In genomic region chr17:82334204-82334621, GRCh38 we compare ENCODE assay signal across 8 cellular contexts. TPM values are rescaled to one million over a fixed set of nuclear protein-coding genes. Genes with fewer than 3 reads are reported as not detected.
DNase-seq lines count a peak whose midpoint lies in the region; ATAC-seq and TF ChIP-seq lines count a peak whose summit lies in the region.

No MANE protein-coding gene starts in this region.

- no peak for ATAC-seq in central memory CD8-positive, alpha-beta T cell (replicated peaks; ENCODE audit: extremely low read depth, poor library complexity, severe bottlenecking)
- peak in 1 of 2 donors; percentile 2 for ATAC-seq in naive thymus-derived CD8-positive, alpha-beta T cell
- ATAC-seq in HG03025 (IDR thresholded peaks at IDR 0.05; ENCODE audit: low FRiP score, unreplicated experiment), result no peak

- peaks cover 47% of the 10 kb centered on the region for H3K4me1 ChIP-seq in A673 (ENCODE audit: insufficient read depth, low read length, poor library complexity, severe bottlenecking)

- peak overlapping the region; percentile 20 for H3K4me3 ChIP-seq in A673 (ENCODE audit: low read depth, low read length, poor library complexity, severe bottlenecking)

- BruUV-seq in A673 (replicated peaks; lab: Mats Ljungman, UMichigan), result no TSS peak

- H3K9me3 Mint-ChIP-seq in IgD-negative memory B cell, result no peaks in the 10 kb centered on the region
- H3K9me3 Mint-ChIP-seq in central memory CD8-positive, alpha-beta T cell, result no peaks in the 10 kb centered on the region
- no peaks in the 10 kb centered on the region for H3K9me3 Mint-ChIP-seq in naive thymus-derived CD8-positive, alpha-beta T cell

- H3K4me3 Mint-ChIP-seq in IgD-negative memory B cell, result peak overlapping the region; percentile 73 to 96 (median 92)
- peak overlapping the region; percentile 95 for H3K4me3 Mint-ChIP-seq in central memory CD8-positive, alpha-beta T cell
- peak overlapping the region; percentile 85 to 99 (median 96) for H3K4me3 Mint-ChIP-seq in naive thymus-derived CD8-positive, alpha-beta T cell

- H3K27ac Mint-ChIP-seq in IgD-negative memory B cell, result no peak overlapping the region
- no peak overlapping the region for H3K27ac Mint-ChIP-seq in central memory CD8-positive, alpha-beta T cell (ENCODE audit: low read depth)
- H3K27ac Mint-ChIP-seq in naive thymus-derived CD8-positive, alpha-beta T cell, result peak overlapping the region in 4 of 10 donors; percentile 11 to 73 (median 55)

- TF ChIP-seq CTCF in A673 (conservative IDR thresholded peaks at IDR 0.05; ENCODE audit: low read depth, low read length), result no peak

- H3K4me1 Mint-ChIP-seq in IgD-negative memory B cell, result peaks cover 12 to 20% (median 14%) of the 10 kb centered on the region in 3 donors
- H3K4me1 Mint-ChIP-seq in central memory CD8-positive, alpha-beta T cell, result peaks cover 20% of the 10 kb centered on the region
- peaks cover 8 to 34% (median 22%) of the 10 kb centered on the region in 4 donors for H3K4me1 Mint-ChIP-seq in naive thymus-derived CD8-positive, alpha-beta T cell

- H3K27me3 ChIP-seq in A673 (replicated peaks; ENCODE audit: insufficient read depth, low read depth, low read length, poor library complexity), result no peaks in the 10 kb centered on the region

- H3K27me3 Mint-ChIP-seq in IgD-negative memory B cell, result peaks cover 17% of the 10 kb centered on the region
- peaks cover 9% of the 10 kb centered on the region for H3K27me3 Mint-ChIP-seq in central memory CD8-positive, alpha-beta T cell
- peaks cover 0 to 13% (median 4%) of the 10 kb centered on the region in 5 donors for H3K27me3 Mint-ChIP-seq in naive thymus-derived CD8-positive, alpha-beta T cell

- POLR2A ChIA-PET in A673 (lab: Charles Lee; ENCODE audit: low non-redundant PET), result interaction anchor here (0.5 to 0.6 kb wide), 3 partner anchors 27 to 181 kb away, joined by 3 to 6 read pairs (median 4); no protein-coding TSS in a partner anchor
- POLR2A ChIA-PET in naive thymus-derived CD8-positive, alpha-beta T cell (lab: Charles Lee), result interaction anchor here (1.5 kb wide), 1 partner anchor 36 kb away, joined by 9 read pairs; no protein-coding TSS in a partner anchor

- DNase-seq in A673 (ENCODE audit: low spot score), result no peak
- no peak for DNase-seq in central memory CD8-positive, alpha-beta T cell (ENCODE audit: low spot score in 2 of 2)
- DNase-seq in naive thymus-derived CD8-positive, alpha-beta T cell, result no peak
- no peak for DNase-seq in activated effector memory CD4-positive, alpha-beta T cell treated with anti-CD3 and anti-CD28 coated beads, Interleukin-2, amount 50 U/mL, for 16 hours
- DNase-seq in dedifferentiated amniotic fluid mesenchymal stem cell (ENCODE audit: extremely low spot score), result no peak
- no peak for DNase-seq in activated CD4-positive, alpha-beta T cell treated with anti-CD3 and anti-CD28 coated beads for 4 hours

- no peaks in the 10 kb centered on the region for H3K36me3 Mint-ChIP-seq in IgD-negative memory B cell
- H3K36me3 Mint-ChIP-seq in central memory CD8-positive, alpha-beta T cell (ENCODE audit: insufficient read depth), result peaks cover 2% of the 10 kb centered on the region
- H3K36me3 Mint-ChIP-seq in naive thymus-derived CD8-positive, alpha-beta T cell, result no peaks in the 10 kb centered on the region

- CTCF ChIA-PET in A673 (lab: Charles Lee), result interaction anchor here (0.7 kb wide), 1 partner anchor 11 kb away, joined by 6 read pairs; no protein-coding TSS in a partner anchor

- no peak overlapping the region for H3K27ac ChIP-seq in A673 (ENCODE audit: low read depth, low read length, poor library complexity, severe bottlenecking)

- intact Hi-C loops in A673 (cut with micrococcal nuclease; ENCODE audit: unreplicated experiment), result no loop called here

- no peaks in the 10 kb centered on the region for H3K36me3 ChIP-seq in A673 (ENCODE audit: insufficient read depth, low read length, poor library complexity, severe bottlenecking)

- no peaks in the 10 kb centered on the region for H3K9me3 ChIP-seq in A673 (ENCODE audit: low read depth, low read length, poor library complexity, severe bottlenecking)

RNA-seq across cellular contexts. Expression of gene SECTM1, which starts 0.6 kb away (rescaled TPM):
- total RNA-seq in A673 (2021), result 1.4 and 2.8 TPM in 2 replicates
- polyA plus RNA-seq in IgD-negative memory B cell, result 0.83 TPM
- total RNA-seq in naive thymus-derived CD8-positive, alpha-beta T cell, result under 1 TPM in 1 of 2 experiments, not detected in 1; 0.18 TPM
- 1 to 10 TPM in 1 of 3 donors, not detected in 2; 1.2 TPM for polyA plus RNA-seq in naive thymus-derived CD8-positive, alpha-beta T cell

RNA-seq across cellular contexts. Expression of gene CD7, which starts 16.8 kb away (rescaled TPM):
- not detected in 2 replicates for total RNA-seq in A673 (2021)
- polyA plus RNA-seq in IgD-negative memory B cell, result 4.4 TPM
- total RNA-seq in naive thymus-derived CD8-positive, alpha-beta T cell, result 10 to 100 TPM; 66.9 to 67.8 TPM
- polyA plus RNA-seq in naive thymus-derived CD8-positive, alpha-beta T cell, result 100 to 1,000 TPM; 166 to 233 (median 205) TPM

RNA-seq across cellular contexts. Expression of gene TEX19, which starts 24.8 kb away (rescaled TPM):
- 0.39 and 1.2 TPM in 2 replicates for total RNA-seq in A673 (2021)
- 0.36 TPM for polyA plus RNA-seq in IgD-negative memory B cell
- total RNA-seq in naive thymus-derived CD8-positive, alpha-beta T cell, result not detected
- not detected for polyA plus RNA-seq in naive thymus-derived CD8-positive, alpha-beta T cell

RNA-seq across cellular contexts. Expression of gene UTS2R, which starts 37.4 kb away (rescaled TPM):
- 0.52 and 0.58 TPM in 2 replicates for total RNA-seq in A673 (2021)
- polyA plus RNA-seq in IgD-negative memory B cell, result not detected
- total RNA-seq in naive thymus-derived CD8-positive, alpha-beta T cell, result not detected
- polyA plus RNA-seq in naive thymus-derived CD8-positive, alpha-beta T cell, result not detected

Comparison
In these comparisons a context has a peak if more than half of its experiments do, and no peak if none do; other contexts are left out.
1. RNA of gene CD7, which starts 16.8 kb away (total RNA-seq): 66.9 to 67.8 TPM in naive thymus-derived CD8-positive, alpha-beta T cell; not detected in A673; every median in the first group is over 10 times any median in the second.
2. Peak in every context shown above with its lines, with median percentiles within 50 percentile points of each other: H3K4me3 Mint-ChIP-seq.